ENCODE assay signal across 22 cellular contexts in genomic region chr10:78320416-78320815, GRCh38.
DNase-seq lines count a peak whose midpoint lies in the region; ATAC-seq and TF ChIP-seq lines count a peak whose summit lies in the region.
"Had no signal": no experiment of that assay in that cellular context is flagged by ENCODE, and none has a peak within 500 bp of the region (broad histone marks: within the 10 kb centered on the region; RNA-seq: fewer than 3 reads in every experiment).

No MANE protein-coding gene starts in this region.

- H3K9me3 Mint-ChIP-seq in activated T-cell treated with anti-CD3 and anti-CD28 coated beads, Interleukin-2, amount 50 U/mL, for 24 hours, result peaks cover 9% of the 10 kb centered on the region
- peaks cover 11% of the 10 kb centered on the region for H3K9me3 Mint-ChIP-seq in progenitor cell of endocrine pancreas (ENCODE audit: low read depth)
- peaks cover 14% of the 10 kb centered on the region for H3K9me3 Mint-ChIP-seq in chondrocyte (ENCODE audit: low read depth)

- H3K27ac ChIP-seq in mesendoderm (ENCODE audit: low read depth, low read length), result no peak overlapping the region
- H3K27ac ChIP-seq: A549, spleen had no signal

- H2BK120ac ChIP-seq in mesendoderm (ENCODE audit: low read depth, low read length), result no peak overlapping the region

- H3K18ac ChIP-seq in mesendoderm (ENCODE audit: low read length), result no peak overlapping the region

- peaks cover 18% of the 10 kb centered on the region for H3K4me1 Mint-ChIP-seq in activated T-cell treated with anti-CD3 and anti-CD28 coated beads, Interleukin-2, amount 50 U/mL, for 24 hours (ENCODE audit: low read depth)
- H3K4me1 Mint-ChIP-seq in progenitor cell of endocrine pancreas (ENCODE audit: low read depth) (peaks cover 3% of the 10 kb centered on the region), chondrocyte (ENCODE audit: low read depth) (peaks cover 7% of the 10 kb centered on the region)

- H2AFZ ChIP-seq in Loucy (ENCODE audit: low read length), result no peak overlapping the region

- H3F3A ChIP-seq in Loucy (ENCODE audit: low read depth), result no peaks in the 10 kb centered on the region

- H3K27me3 ChIP-seq in Loucy (ENCODE audit: insufficient read depth, low read length, poor library complexity, severe bottlenecking) (no peaks in the 10 kb centered on the region), mesendoderm (ENCODE audit: insufficient read depth, low read length, poor library complexity) (no peaks in the 10 kb centered on the region)
- H3K27me3 ChIP-seq: spleen, uterus had no signal

- H3K27ac Mint-ChIP-seq in activated T-cell treated with anti-CD3 and anti-CD28 coated beads, Interleukin-2, amount 50 U/mL, for 24 hours, result peak overlapping the region; percentile 38
- H3K27ac Mint-ChIP-seq in progenitor cell of endocrine pancreas (no peak overlapping the region), chondrocyte (ENCODE audit: unreplicated experiment) (no peak overlapping the region)

- no peak overlapping the region for H3K4me3 ChIP-seq in Loucy (ENCODE audit: low read length, poor library complexity, severe bottlenecking)
- H3K4me3 ChIP-seq in mesendoderm (ENCODE audit: low read length), result no peak overlapping the region
- H3K4me3 ChIP-seq: A549, GM12878, spleen, uterus had no signal

- DNase-seq in activated T-cell treated with anti-CD3 and anti-CD28 coated beads, Interleukin-2, amount 50 U/mL, for 24 hours, result no peak
- DNase-seq in activated T-cell treated with anti-CD3 and anti-CD28 coated beads, Interleukin-2, amount 50 U/mL, for 1 hour, result no peak
- peak; percentile 4 for DNase-seq in iPS-NIHi11 (ENCODE audit: low spot score)
- peak; percentile 1 for DNase-seq in progenitor cell of endocrine pancreas (ENCODE audit: low spot score, unreplicated experiment)
- no peak for DNase-seq in mesendoderm
- DNase-seq in chondrocyte (ENCODE audit: low spot score), result no peak
- DNase-seq: activated gamma-delta T cell treated with Interleukin-2 at 50 U/mL for 16 hours; C1 segment of cervical spinal cord; DMS 273 treated with DMSO at 0.1 percent for 48 hours; effector CD8-positive, alpha-beta T cell; GDM1; left colon; NCI-H1092; NCI-H1930; retina; spleen; stimulated activated CD4-positive, alpha-beta T cell treated with anti-CD3 and anti-CD28 coated beads, Interleukin-4, amount 100 ng/mL, for 4 hours; uterus had no signal

- no peaks in the 10 kb centered on the region for H3K79me2 ChIP-seq in Loucy (ENCODE audit: insufficient read depth, low read length)
- H3K79me2 ChIP-seq in mesendoderm (ENCODE audit: control insufficient read depth, insufficient read depth, low read length), result no peaks in the 10 kb centered on the region

- TF ChIP-seq CTCF in Loucy (conservative IDR thresholded peaks at IDR 0.05; ENCODE audit: low read length) (no peak), progenitor cell of endocrine pancreas (IDR thresholded peaks at IDR 0.05; ENCODE audit: unreplicated experiment) (no peak), chondrocyte (IDR thresholded peaks at IDR 0.05) (no peak)

- H3K9me3 ChIP-seq in Loucy (ENCODE audit: insufficient read depth, low read depth, low read length), result peaks cover 7% of the 10 kb centered on the region; the same call in 1 of the 2 replicates
- H3K9me3 ChIP-seq: A549, uterus had no signal

- no peaks in the 10 kb centered on the region for H3K9me2 ChIP-seq in Loucy (replicated peaks; ENCODE audit: low read depth, low read length)

- H3K79me1 ChIP-seq in mesendoderm (ENCODE audit: low read length), result no peaks in the 10 kb centered on the region

- H3K4me1 ChIP-seq in Loucy (ENCODE audit: insufficient read depth, low read length, poor library complexity, severe bottlenecking), result peaks cover 27% of the 10 kb centered on the region
- no peaks in the 10 kb centered on the region for H3K4me1 ChIP-seq in mesendoderm (ENCODE audit: control insufficient read depth, low read depth, low read length)
- H3K4me1 ChIP-seq: spleen had no signal

- no peak overlapping the region for H3K4me3 Mint-ChIP-seq in activated T-cell treated with anti-CD3 and anti-CD28 coated beads, Interleukin-2, amount 50 U/mL, for 24 hours
- no peak overlapping the region for H3K4me3 Mint-ChIP-seq in progenitor cell of endocrine pancreas (ENCODE audit: low read depth)
- no peak overlapping the region for H3K4me3 Mint-ChIP-seq in chondrocyte (ENCODE audit: unreplicated experiment)

- H2AK5ac ChIP-seq in mesendoderm (ENCODE audit: low read length), result no peak overlapping the region

- H3K56ac ChIP-seq in mesendoderm (ENCODE audit: low read length), result no peak overlapping the region

- H2BK15ac ChIP-seq in mesendoderm (replicated peaks; ENCODE audit: low read depth), result no peak overlapping the region

- H3K9ac ChIP-seq in Loucy (ENCODE audit: low read depth, low read length, poor library complexity, severe bottlenecking) (no peak overlapping the region), mesendoderm (ENCODE audit: low read length) (no peak overlapping the region)

- H3K23ac ChIP-seq in mesendoderm (ENCODE audit: low read length), result no peak overlapping the region

- H4K8ac ChIP-seq in mesendoderm (ENCODE audit: low read depth, low read length), result no peak overlapping the region

- H3K36me3 ChIP-seq in Loucy (ENCODE audit: insufficient read depth, low read length) (no peaks in the 10 kb centered on the region), mesendoderm (ENCODE audit: control insufficient read depth, insufficient read depth, low read length) (no peaks in the 10 kb centered on the region)
- H3K36me3 ChIP-seq: spleen, uterus had no signal

- peak overlapping the region; percentile 8 for H3K4me2 ChIP-seq in Loucy (ENCODE audit: low read depth, low read length, poor library complexity, severe bottlenecking)
- no peak overlapping the region for H3K4me2 ChIP-seq in mesendoderm (ENCODE audit: low read length)
- H3K4me2 ChIP-seq: A549 had no signal

- H4K5ac ChIP-seq in mesendoderm (ENCODE audit: low read length), result no peak overlapping the region

- WGBS in mesendoderm (ENCODE audit: extremely low coverage, insufficient coverage, low lambda C conversion rate), result no CpG with 5 or more reads among the region's 5 CpGs

- no peaks in the 10 kb centered on the region for H4K20me1 ChIP-seq in Loucy (ENCODE audit: insufficient read depth, low read length, poor library complexity, severe bottlenecking)

- no peak overlapping the region for H2BK5ac ChIP-seq in mesendoderm (ENCODE audit: low read length)

- no peaks in the 10 kb centered on the region for H3K36me3 Mint-ChIP-seq in activated T-cell treated with anti-CD3 and anti-CD28 coated beads, Interleukin-2, amount 50 U/mL, for 24 hours (ENCODE audit: low read depth)
- no peaks in the 10 kb centered on the region for H3K36me3 Mint-ChIP-seq in progenitor cell of endocrine pancreas (ENCODE audit: insufficient read depth)
- peaks cover 4% of the 10 kb centered on the region for H3K36me3 Mint-ChIP-seq in chondrocyte (ENCODE audit: low read depth)

- no peaks in the 10 kb centered on the region for H3K27me3 Mint-ChIP-seq in activated T-cell treated with anti-CD3 and anti-CD28 coated beads, Interleukin-2, amount 50 U/mL, for 24 hours
- H3K27me3 Mint-ChIP-seq in progenitor cell of endocrine pancreas (peaks cover 5% of the 10 kb centered on the region), chondrocyte (ENCODE audit: low read depth) (peaks cover 14% of the 10 kb centered on the region)

- H3K4ac ChIP-seq in mesendoderm (ENCODE audit: low read depth, low read length), result no peak overlapping the region

- ATAC-seq in GM18511 (IDR thresholded peaks at IDR 0.05; ENCODE audit: unreplicated experiment), result no peak
- ATAC-seq: A549, GM12878, left colon had no signal

Comparison
In these comparisons a context has a peak if more than half of its experiments do, and no peak if none do; other contexts are left out.
1. DNase-seq: peak in iPS-NIHi11 (single experiment) and progenitor cell of endocrine pancreas (single experiment); none in activated T-cell treated with anti-CD3 and anti-CD28 coated beads, Interleukin-2, amount 50 U/mL, for 24 hours (single experiment), activated T-cell treated with anti-CD3 and anti-CD28 coated beads, Interleukin-2, amount 50 U/mL, for 1 hour (single experiment), mesendoderm (single experiment) and chondrocyte (single experiment).